ENCODE assay signal across 13 cellular contexts in the genomic region with DNA sequence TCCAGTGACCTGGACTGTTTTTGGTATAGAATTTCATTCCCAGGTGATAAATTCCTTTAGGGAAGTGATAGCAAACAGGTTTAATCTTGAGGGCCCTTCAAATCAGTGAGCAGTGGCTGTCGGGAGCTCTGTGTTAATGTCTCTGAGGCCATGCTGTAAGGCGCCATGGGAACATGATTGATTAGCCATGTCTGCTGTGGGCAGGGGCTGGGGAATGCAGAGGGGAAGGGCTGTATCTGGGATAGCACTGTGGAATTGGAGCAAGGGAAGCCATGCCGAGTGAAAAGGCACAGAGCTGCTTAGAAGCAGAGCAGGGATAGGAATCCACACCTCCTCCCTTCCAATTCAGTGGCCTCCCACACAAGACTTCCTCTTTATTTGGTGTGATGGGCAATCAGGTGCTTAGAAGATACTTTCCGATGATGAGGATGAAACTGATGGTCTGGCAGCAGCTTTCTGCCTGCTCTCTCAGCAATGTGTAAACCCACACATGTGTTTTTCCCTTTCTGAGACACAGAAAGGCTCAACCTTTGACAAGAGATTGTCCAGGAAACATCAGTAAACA.
A peak's percentile ranks its signal among the peaks of the same experiment; 100 is the strongest.
DNase-seq lines count a peak whose midpoint lies in the region; ATAC-seq and TF ChIP-seq lines count a peak whose summit lies in the region.
"Had no signal": no experiment of that assay in that cellular context is flagged by ENCODE, and none has a peak within 500 bp of the region (broad histone marks: within the 10 kb centered on the region; RNA-seq: fewer than 3 reads in every experiment).

No MANE protein-coding gene starts in this region.

- no peak for DNase-seq in HEK293T (ENCODE audit: extremely low spot score)
- no peak for DNase-seq in dorsolateral prefrontal cortex
- no peak for DNase-seq in mesothelial cell of epicardium (ENCODE audit: low spot score in 2 of 2, unreplicated experiment in 2 of 2)
- DNase-seq in GM23338 (ENCODE audit: low spot score): no peak
- DNase-seq in OCI-LY7 (ENCODE audit: low spot score): no peak
- no peak for DNase-seq in activated CD4-positive, alpha-beta T cell treated with anti-CD3 and anti-CD28 coated beads for 48 hours
- DNase-seq: CD4-positive, alpha-beta T cell; NCI-H748 treated with DMSO at 0.1 percent for 48 hours; PC-9; SW 1271 had no signal

- H3K4me1 ChIP-seq in GM23338 (ENCODE audit: insufficient read depth) (no peaks in the 10 kb centered on the region; the same call in 1 of the 2 replicates), OCI-LY7 (ENCODE audit: insufficient read depth, low read length, poor library complexity, severe bottlenecking) (no peaks in the 10 kb centered on the region)

- no peak overlapping the region for H2AFZ ChIP-seq in GM23338
- H2AFZ ChIP-seq in OCI-LY7 (ENCODE audit: low read length): no peak overlapping the region
- H2AFZ ChIP-seq: PC-9 had no signal

- H3K27ac Mint-ChIP-seq in mesothelial cell of epicardium: peak overlapping the region; percentile 61
- H3K27ac Mint-ChIP-seq in GM23338: no peak overlapping the region
- H3K27ac Mint-ChIP-seq: CD4-positive, alpha-beta T cell had no signal

- H3K4me1 Mint-ChIP-seq in mesothelial cell of epicardium: peaks cover 31% of the 10 kb centered on the region
- H3K4me1 Mint-ChIP-seq in GM23338: peaks cover 6% of the 10 kb centered on the region; the same call in 1 of the 3 replicates

- H3F3A ChIP-seq in GM23338 (replicated peaks; ENCODE audit: low read depth): no peaks in the 10 kb centered on the region

- no peak for TF ChIP-seq CTCF in dorsolateral prefrontal cortex (IDR thresholded peaks at IDR 0.05 in 54 of 56, conservative IDR thresholded peaks at IDR 0.05 in 2 of 56; ENCODE audit: low read depth in 1 of 56, partially characterized antibody in 56 of 56)
- TF ChIP-seq CTCF in mesothelial cell of epicardium (IDR thresholded peaks at IDR 0.05; ENCODE audit: unreplicated experiment): no peak
- no peak for TF ChIP-seq CTCF in GM23338 (conservative IDR thresholded peaks at IDR 0.05; ENCODE audit: low read depth in 2 of 2)
- TF ChIP-seq CTCF in OCI-LY7 (conservative IDR thresholded peaks at IDR 0.05; ENCODE audit: low read length): no peak

- no TSS peak for BruUV-seq in OCI-LY7 (replicated peaks; lab: Mats Ljungman, UMichigan)

- H3K36me3 Mint-ChIP-seq in mesothelial cell of epicardium: no peaks in the 10 kb centered on the region
- no peaks in the 10 kb centered on the region for H3K36me3 Mint-ChIP-seq in GM23338 (ENCODE audit: low read depth)

- no peak overlapping the region for H3K4me3 Mint-ChIP-seq in mesothelial cell of epicardium
- H3K4me3 Mint-ChIP-seq in GM23338: no peak overlapping the region
- H3K4me3 Mint-ChIP-seq: CD4-positive, alpha-beta T cell had no signal

- POLR2A ChIA-PET in HEK293T (lab: Yijun Ruan, JAX) (no interaction called here), OCI-LY7 (lab: Charles Lee) (no interaction called here)

- H3K36me3 ChIP-seq in GM23338 (ENCODE audit: insufficient read depth) (no peaks in the 10 kb centered on the region), OCI-LY7 (ENCODE audit: insufficient read depth, low read length) (no peaks in the 10 kb centered on the region)

- H3K27me3 Mint-ChIP-seq in mesothelial cell of epicardium (ENCODE audit: low read depth) (peaks cover 8% of the 10 kb centered on the region), GM23338 (ENCODE audit: insufficient read depth, low read depth, poor library complexity) (peaks cover 6% of the 10 kb centered on the region)

- no peaks in the 10 kb centered on the region for H3K79me2 ChIP-seq in GM23338 (replicated peaks; ENCODE audit: insufficient read depth)
- no peaks in the 10 kb centered on the region for H3K79me2 ChIP-seq in OCI-LY7 (ENCODE audit: insufficient read depth, low read depth, low read length)

- H3K27ac ChIP-seq in dorsolateral prefrontal cortex (peak overlapping the region in 38 of 59 donors; percentile 1 to 82 (median 32)), temporal lobe (ENCODE audit: low read depth, low read length) (peak overlapping the region; percentile 55), GM23338 (ENCODE audit: low read depth) (no peak overlapping the region), OCI-LY7 (ENCODE audit: low read depth, low read length, poor library complexity, severe bottlenecking) (no peak overlapping the region)
- H3K27ac ChIP-seq: KMS-11, PC-9 had no signal

- no peaks in the 10 kb centered on the region for H3K9me3 ChIP-seq in OCI-LY7 (ENCODE audit: low read length)

- H3K27me3 ChIP-seq in dorsolateral prefrontal cortex (no peaks in the 10 kb centered on the region), GM23338 (ENCODE audit: insufficient read depth) (no peaks in the 10 kb centered on the region)

- H3K9me2 ChIP-seq in GM23338 (ENCODE audit: insufficient read depth) (peaks cover 3% of the 10 kb centered on the region; the same call in 1 of the 2 replicates), OCI-LY7 (ENCODE audit: insufficient read depth, low read length) (no peaks in the 10 kb centered on the region)

- CTCF ChIA-PET in HEK293T (lab: Yijun Ruan, JAX): no interaction called here
- CTCF ChIA-PET in OCI-LY7 (lab: Charles Lee; ENCODE audit: unreplicated experiment): no interaction called here

- intact Hi-C loops in dorsolateral prefrontal cortex (cut with DNase I): loop anchor here (5.0 to 10.0 kb wide), 3 partner anchors 163 to 839 kb away; a partner anchor contains a TSS
- intact Hi-C loops in OCI-LY7 (cut with micrococcal nuclease; ENCODE audit: unreplicated experiment): loop anchor here (5.0 kb wide), 2 partner anchors 163 to 842 kb away; no protein-coding TSS in a partner anchor

- no peak for ATAC-seq in GM23338
- ATAC-seq: HCT116 had no signal

- H3K4me3 ChIP-seq in dorsolateral prefrontal cortex: no peak overlapping the region
- H3K4me3 ChIP-seq in GM23338: no peak overlapping the region
- H3K4me3 ChIP-seq in OCI-LY7 (ENCODE audit: low read depth, low read length, poor library complexity, severe bottlenecking): no peak overlapping the region
- H3K4me3 ChIP-seq: PC-9 had no signal

- H3K9me3 Mint-ChIP-seq in mesothelial cell of epicardium (no peaks in the 10 kb centered on the region), GM23338 (peaks cover 7% of the 10 kb centered on the region; the same call in 1 of the 3 replicates)
- H3K9me3 Mint-ChIP-seq: CD4-positive, alpha-beta T cell had no signal

- H4K20me1 ChIP-seq in GM23338 (replicated peaks; ENCODE audit: insufficient read depth) (no peaks in the 10 kb centered on the region), OCI-LY7 (ENCODE audit: insufficient read depth, low read length) (no peaks in the 10 kb centered on the region)

- H3K4me2 ChIP-seq in GM23338 (no peak overlapping the region), OCI-LY7 (ENCODE audit: low read length) (no peak overlapping the region)
- H3K4me2 ChIP-seq: KMS-11, PC-9 had no signal

TF ChIP-seq in HEK293T, 16 proteins besides CTCF, POLR2A, EP300 and RAD21:
- TF ChIP-seq, protein P1, sequence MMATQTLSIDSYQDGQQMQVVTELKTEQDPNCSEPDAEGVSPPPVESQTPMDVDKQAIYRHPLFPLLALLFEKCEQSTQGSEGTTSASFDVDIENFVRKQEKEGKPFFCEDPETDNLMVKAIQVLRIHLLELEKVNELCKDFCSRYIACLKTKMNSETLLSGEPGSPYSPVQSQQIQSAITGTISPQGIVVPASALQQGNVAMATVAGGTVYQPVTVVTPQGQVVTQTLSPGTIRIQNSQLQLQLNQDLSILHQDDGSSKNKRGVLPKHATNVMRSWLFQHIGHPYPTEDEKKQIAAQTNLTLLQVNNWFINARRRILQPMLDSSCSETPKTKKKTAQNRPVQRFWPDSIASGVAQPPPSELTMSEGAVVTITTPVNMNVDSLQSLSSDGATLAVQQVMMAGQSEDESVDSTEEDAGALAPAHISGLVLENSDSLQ (IDR thresholded peaks at IDR 0.05): 0 out of 2 replicates have a peak, but pooled peaks have one; percentile 10
- no peak for TF ChIP-seq NFRKB (IDR thresholded peaks at IDR 0.05)

TF ChIP-seq in GM23338, 12 proteins besides CTCF, POLR2A, EP300 and RAD21 (continues in another document):
- TF ChIP-seq, protein P2, sequence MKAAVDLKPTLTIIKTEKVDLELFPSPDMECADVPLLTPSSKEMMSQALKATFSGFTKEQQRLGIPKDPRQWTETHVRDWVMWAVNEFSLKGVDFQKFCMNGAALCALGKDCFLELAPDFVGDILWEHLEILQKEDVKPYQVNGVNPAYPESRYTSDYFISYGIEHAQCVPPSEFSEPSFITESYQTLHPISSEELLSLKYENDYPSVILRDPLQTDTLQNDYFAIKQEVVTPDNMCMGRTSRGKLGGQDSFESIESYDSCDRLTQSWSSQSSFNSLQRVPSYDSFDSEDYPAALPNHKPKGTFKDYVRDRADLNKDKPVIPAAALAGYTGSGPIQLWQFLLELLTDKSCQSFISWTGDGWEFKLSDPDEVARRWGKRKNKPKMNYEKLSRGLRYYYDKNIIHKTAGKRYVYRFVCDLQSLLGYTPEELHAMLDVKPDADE (IDR thresholded peaks at IDR 0.05): no peak
- TF ChIP-seq CREB1 (CRISPR knock-in tag; IDR thresholded peaks at IDR 0.05; ENCODE audit: low read depth) (no peak), JUNB (IDR thresholded peaks at IDR 0.05; ENCODE audit: unreplicated experiment) (no peak), NANOG (IDR thresholded peaks at IDR 0.05; ENCODE audit: borderline replicate concordance) (no peak)

Comparison
In these comparisons a context has a peak if more than half of its experiments do, and no peak if none do; other contexts are left out.
1. H3K27ac ChIP-seq: peak in dorsolateral prefrontal cortex (38 of 59) and temporal lobe (single experiment); none in GM23338 (single experiment) and OCI-LY7 (single experiment).